1 cellular context compared by ENCODE assay signal in genomic region chr20:25044660-25045342, GRCh38.
TF ChIP-seq lines count a peak whose summit lies in the region.

No MANE protein-coding gene starts in this region.

TF ChIP-seq in HepG2, 621 proteins besides CTCF, POLR2A, EP300 and RAD21:
- TF ChIP-seq KLF6 (CRISPR knock-in tag; IDR thresholded peaks at IDR 0.05) (no peak), NRL (CRISPR knock-in tag; IDR thresholded peaks at IDR 0.05; ENCODE audit: borderline replicate concordance) (no peak), EED (CRISPR knock-in tag; IDR thresholded peaks at IDR 0.05) (peak; percentile 46; the same call in 1 of the 2 replicates), MAFK (conservative IDR thresholded peaks at IDR 0.05 in 1 of 2, IDR thresholded peaks at IDR 0.05 in 1 of 2; ENCODE audit: low read length in 2 of 2) (0 out of 4 replicates have a peak, but pooled peaks of 1 of the 2 experiments have one; percentile 1), SRSF1 (optimal IDR thresholded peaks at IDR 0.05; ENCODE audit: low read depth, low read length) (peak; percentile 27), ZNF772 (CRISPR knock-in tag; IDR thresholded peaks at IDR 0.05) (0 out of 2 replicates have a peak, but pooled peaks have one; percentile 13)
